In the genomic region with DNA sequence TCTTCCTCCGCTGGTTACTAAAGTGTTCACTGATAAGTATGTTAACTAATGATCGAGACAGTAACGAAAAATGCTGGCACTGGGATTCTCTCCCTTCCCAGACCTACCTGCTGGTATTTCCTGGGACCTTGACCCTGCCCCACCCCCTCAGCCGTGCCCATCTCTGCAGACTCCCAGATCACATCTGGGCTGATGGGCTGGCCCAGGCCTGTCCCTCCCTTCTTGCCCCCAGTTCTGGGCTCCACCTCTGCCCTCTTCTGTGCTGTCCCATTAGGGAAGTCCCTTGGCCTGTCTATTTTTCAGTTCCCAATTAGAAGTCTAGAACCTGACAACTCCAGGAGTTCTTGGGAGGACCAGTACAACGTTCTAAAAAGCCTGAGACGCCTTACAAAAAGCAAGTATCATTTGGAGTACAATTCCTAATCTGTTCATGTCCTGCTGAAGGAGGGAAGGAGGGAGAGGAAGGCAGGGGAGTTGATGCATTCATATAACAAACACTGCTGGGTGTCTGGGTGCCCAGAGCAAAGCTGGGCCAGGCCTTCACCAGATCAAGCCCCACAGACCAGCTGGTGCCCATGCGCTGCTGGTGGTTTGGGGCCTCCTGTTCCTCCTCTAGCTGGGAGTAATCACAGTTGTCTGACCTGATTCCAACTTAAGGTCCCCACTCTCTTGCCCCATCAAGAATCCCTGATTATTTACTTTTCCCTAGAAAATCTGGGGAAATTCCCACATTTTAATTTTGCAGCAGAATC, we compare ENCODE assay signal across 9 cellular contexts. TPM values are rescaled to one million over a fixed set of nuclear protein-coding genes. Genes with fewer than 3 reads are reported as not detected.
DNase-seq lines count a peak whose midpoint lies in the region; ATAC-seq and TF ChIP-seq lines count a peak whose summit lies in the region.
"Had no signal": no experiment of that assay in that cellular context is flagged by ENCODE, and none has a peak within 500 bp of the region (broad histone marks: within the 10 kb centered on the region; RNA-seq: fewer than 3 reads in every experiment).

No MANE protein-coding gene starts in this region.

- H3K4me1 Mint-ChIP-seq in activated CD4-positive, alpha-beta T cell treated with anti-CD3 and anti-CD28 coated beads, Interleukin-2, amount 10 ng/mL, durations not matched to agents 24 days and 14 days = peaks cover 11% of the 10 kb centered on the region
- peaks cover 22 to 38% of the 10 kb centered on the region in 2 donors for H3K4me1 Mint-ChIP-seq in stimulated activated naive B cell treated with anti-CD40 and anti-IgM and Interleukin-4, amounts not matched to agents 10 μg/mL and 1 μg/mL and 100 μg/mL, for 72 hours
- H3K4me1 Mint-ChIP-seq in H9 = peaks cover 5 to 14% of the 10 kb centered on the region in 2 experiments

- H2BK120ac ChIP-seq in H9 (ENCODE audit: low read depth, low read length, poor library complexity, severe bottlenecking) = no peak overlapping the region

- H3K56ac ChIP-seq in H9 (ENCODE audit: insufficient read length, low read depth, low read length) = no peak overlapping the region

- no peak overlapping the region for H3K23ac ChIP-seq in H9 (ENCODE audit: insufficient read length, low read depth, low read length)

- H3K9me3 ChIP-seq in PC-9 (ENCODE audit: insufficient read depth, low read depth) (no peaks in the 10 kb centered on the region), right cardiac atrium (ENCODE audit: control insufficient read depth, low read length) (no peaks in the 10 kb centered on the region), H9 (ENCODE audit: control insufficient read depth, low read depth, low read length) (no peaks in the 10 kb centered on the region)

- no peak overlapping the region for H2BK20ac ChIP-seq in H9 (ENCODE audit: low read depth, low read length, poor library complexity, severe bottlenecking)

- DNase-seq in activated CD4-positive, alpha-beta T cell treated with anti-CD3 and anti-CD28 coated beads, Interleukin-2, amount 10 ng/mL, durations not matched to agents 24 days and 14 days = no peak
- no peak for DNase-seq in activated CD4-positive, alpha-beta T cell treated with anti-CD3 and anti-CD28 coated beads, Interleukin-2, amount 50 U/mL, for 1 hour
- DNase-seq in PC-9 = no peak
- DNase-seq in right cardiac atrium = no peak
- DNase-seq in stimulated activated naive B cell treated with anti-CD40 and anti-IgM and Interleukin-4, amounts not matched to agents 10 μg/mL and 1 μg/mL and 100 μg/mL, for 72 hours = no peak
- DNase-seq in H9 = no peak
- DNase-seq in NOMO-1 (lab: John Stamatoyannopoulos, UW; ENCODE audit: unreplicated experiment in 2 of 2) = no peak
- DNase-seq: NCI-H2029 treated with DMSO at 0.1 percent for 48 hours had no signal

- H4K8ac ChIP-seq in H9 (replicated peaks; ENCODE audit: insufficient read length, low read depth, low read length) = no peak overlapping the region

- H2BK15ac ChIP-seq in H9 (ENCODE audit: low read depth, low read length) = no peak overlapping the region

- H3K27me3 ChIP-seq in PC-9 (ENCODE audit: insufficient read depth, low read depth) = no peaks in the 10 kb centered on the region
- no peaks in the 10 kb centered on the region for H3K27me3 ChIP-seq in right cardiac atrium (ENCODE audit: control insufficient read depth, insufficient read depth)
- H3K27me3 ChIP-seq in H9 (ENCODE audit: insufficient read depth, low read length) = no peaks in the 10 kb centered on the region

- H4K91ac ChIP-seq in H9 (ENCODE audit: insufficient read length, low read depth, low read length) = no peak overlapping the region

- ATAC-seq in right cardiac atrium = no peak
- peak; percentile 65 to 67 for ATAC-seq in stimulated activated naive B cell treated with anti-CD40 and anti-IgM and Interleukin-4, amounts not matched to agents 10 μg/mL and 1 μg/mL and 100 μg/mL, for 72 hours (replicated peaks)
- no peak for ATAC-seq in GM21528 (IDR thresholded peaks at IDR 0.05; ENCODE audit: low FRiP score, unreplicated experiment)

- H3F3A ChIP-seq in PC-9 (ENCODE audit: insufficient read depth, low read depth) = peaks cover 23% of the 10 kb centered on the region; the same call in 1 of the 2 replicates

- no peak overlapping the region for H3K4ac ChIP-seq in H9 (ENCODE audit: low read depth, low read length)

- H3K4me3 ChIP-seq in PC-9 (0 out of 2 replicates have a peak overlapping the region, but pooled peaks have one; percentile 20), right cardiac atrium (ENCODE audit: low read length) (no peak overlapping the region)

- POLR2A ChIA-PET in PC-9 (lab: Charles Lee; ENCODE audit: unreplicated experiment) = no interaction called here

- no peak overlapping the region for H3K4me3 Mint-ChIP-seq in activated CD4-positive, alpha-beta T cell treated with anti-CD3 and anti-CD28 coated beads, Interleukin-2, amount 10 ng/mL, durations not matched to agents 24 days and 14 days
- H3K4me3 Mint-ChIP-seq in stimulated activated naive B cell treated with anti-CD40 and anti-IgM and Interleukin-4, amounts not matched to agents 10 μg/mL and 1 μg/mL and 100 μg/mL, for 72 hours = peak overlapping the region in 1 of 2 donors; percentile 1
- no peak overlapping the region for H3K4me3 Mint-ChIP-seq in H9

- H3K4me2 ChIP-seq in PC-9 = peak overlapping the region; percentile 66
- no peak overlapping the region for H3K4me2 ChIP-seq in H9 (ENCODE audit: insufficient read depth, insufficient read length, low read length)

- no peak overlapping the region for H3T11ph ChIP-seq in H9 (ENCODE audit: low read length)

- H3K27me3 Mint-ChIP-seq in activated CD4-positive, alpha-beta T cell treated with anti-CD3 and anti-CD28 coated beads, Interleukin-2, amount 10 ng/mL, durations not matched to agents 24 days and 14 days = peaks cover 8% of the 10 kb centered on the region
- H3K27me3 Mint-ChIP-seq in stimulated activated naive B cell treated with anti-CD40 and anti-IgM and Interleukin-4, amounts not matched to agents 10 μg/mL and 1 μg/mL and 100 μg/mL, for 72 hours = no peaks in the 10 kb centered on the region
- H3K27me3 Mint-ChIP-seq in H9 (ENCODE audit: low read depth) = peaks cover 19% of the 10 kb centered on the region

- intact Hi-C loops in activated CD4-positive, alpha-beta T cell treated with anti-CD3 and anti-CD28 coated beads, Interleukin-2, amount 10 ng/mL, durations not matched to agents 24 days and 14 days (cut with micrococcal nuclease) = no loop called here
- intact Hi-C loops in PC-9 (cut with micrococcal nuclease; ENCODE audit: unreplicated experiment) = no loop called here
- intact Hi-C loops in right cardiac atrium (cut with DNase I) = loop anchor here in 1 of 4 donors (10.0 kb wide), 1 partner anchor 83 kb away; no protein-coding TSS in a partner anchor

- no peaks in the 10 kb centered on the region for H3K36me3 Mint-ChIP-seq in activated CD4-positive, alpha-beta T cell treated with anti-CD3 and anti-CD28 coated beads, Interleukin-2, amount 10 ng/mL, durations not matched to agents 24 days and 14 days (ENCODE audit: low read depth)
- H3K36me3 Mint-ChIP-seq in stimulated activated naive B cell treated with anti-CD40 and anti-IgM and Interleukin-4, amounts not matched to agents 10 μg/mL and 1 μg/mL and 100 μg/mL, for 72 hours = no peaks in the 10 kb centered on the region
- peaks cover 2 to 17% (median 2%) of the 10 kb centered on the region in 3 experiments; a peak in 2 of 7 replicates for H3K36me3 Mint-ChIP-seq in H9 (ENCODE audit: insufficient read depth in 1 of 3, low read depth in 3 of 3)

- H3K27ac ChIP-seq in PC-9 (peak overlapping the region; percentile 88), right cardiac atrium (ENCODE audit: low read length) (peak overlapping the region; percentile 19), H9 (ENCODE audit: insufficient read length, low read depth, low read length) (no peak overlapping the region)

- H3K79me1 ChIP-seq in H9 (ENCODE audit: insufficient read depth, low read depth, low read length, poor library complexity, severe bottlenecking) = no peaks in the 10 kb centered on the region

- no peak overlapping the region for H2BK5ac ChIP-seq in H9 (ENCODE audit: insufficient read length, low read length)

- no peak overlapping the region for H4K5ac ChIP-seq in H9 (ENCODE audit: insufficient read length, low read depth, low read length)

- no peaks in the 10 kb centered on the region for H3K36me3 ChIP-seq in PC-9 (ENCODE audit: low read depth)

- no peaks in the 10 kb centered on the region for H3K9me3 Mint-ChIP-seq in activated CD4-positive, alpha-beta T cell treated with anti-CD3 and anti-CD28 coated beads, Interleukin-2, amount 10 ng/mL, durations not matched to agents 24 days and 14 days
- no peaks in the 10 kb centered on the region for H3K9me3 Mint-ChIP-seq in stimulated activated naive B cell treated with anti-CD40 and anti-IgM and Interleukin-4, amounts not matched to agents 10 μg/mL and 1 μg/mL and 100 μg/mL, for 72 hours
- H3K9me3 Mint-ChIP-seq in H9 = no peaks in the 10 kb centered on the region

- H3K4me1 ChIP-seq in PC-9 (replicated peaks; ENCODE audit: insufficient read depth) (peaks cover 52% of the 10 kb centered on the region), right cardiac atrium (ENCODE audit: control insufficient read depth, insufficient read depth, low read length) (peaks cover 17% of the 10 kb centered on the region), H9 (ENCODE audit: insufficient read depth, low read length) (no peaks in the 10 kb centered on the region)

- peak overlapping the region; percentile 34 for H3K27ac Mint-ChIP-seq in activated CD4-positive, alpha-beta T cell treated with anti-CD3 and anti-CD28 coated beads, Interleukin-2, amount 10 ng/mL, durations not matched to agents 24 days and 14 days
- H3K27ac Mint-ChIP-seq in stimulated activated naive B cell treated with anti-CD40 and anti-IgM and Interleukin-4, amounts not matched to agents 10 μg/mL and 1 μg/mL and 100 μg/mL, for 72 hours = peak overlapping the region; percentile 7
- H3K27ac Mint-ChIP-seq in H9 = no peak overlapping the region; a peak in 1 of 7 replicates

- no peaks in the 10 kb centered on the region for H3K79me2 ChIP-seq in PC-9 (ENCODE audit: low read depth)
- H3K79me2 ChIP-seq in H9 (ENCODE audit: insufficient read depth, low read length) = no peaks in the 10 kb centered on the region

- H4K20me1 ChIP-seq in PC-9 (ENCODE audit: insufficient read depth) (no peaks in the 10 kb centered on the region), H9 (ENCODE audit: control insufficient read depth, insufficient read depth, insufficient read length) (no peaks in the 10 kb centered on the region)

- TF ChIP-seq CTCF in PC-9 (conservative IDR thresholded peaks at IDR 0.05) = no peak
- no peak for TF ChIP-seq CTCF in H9 (conservative IDR thresholded peaks at IDR 0.05)

- BruUV-seq in PC-9 (replicated peaks; lab: Mats Ljungman, UMichigan) = TSS peak; percentile 30

- no peak overlapping the region for H2AK5ac ChIP-seq in H9 (ENCODE audit: insufficient read length, low read length)

- peak overlapping the region; percentile 71; the same call in 1 of the 2 replicates for H2AFZ ChIP-seq in PC-9
- H2AFZ ChIP-seq in H9 (ENCODE audit: low read length) = no peak overlapping the region

- H3K9me2 ChIP-seq in PC-9 (ENCODE audit: insufficient read depth) = no peaks in the 10 kb centered on the region

- no peaks in the 10 kb centered on the region for H3K23me2 ChIP-seq in H9 (ENCODE audit: insufficient read length, low read depth, low read length, poor library complexity, severe bottlenecking)

- WGBS in right cardiac atrium = 51% methylated on average over 7 of the region's 7 CpGs
- no CpG with 5 or more reads among the region's 7 CpGs for WGBS in H9 (ENCODE audit: extremely low coverage, insufficient read length, low lambda C conversion rate)

- H3K14ac ChIP-seq in H9 (ENCODE audit: insufficient read depth, low read length) = no peak overlapping the region

- H3K18ac ChIP-seq in H9 (ENCODE audit: insufficient read length, low read depth, low read length) = no peak overlapping the region

- no peak overlapping the region for H2BK12ac ChIP-seq in H9 (ENCODE audit: insufficient read length, low read depth, low read length)

- CTCF ChIA-PET in PC-9 (lab: Charles Lee) = no interaction called here

- no peak overlapping the region for H3K9ac ChIP-seq in H9 (ENCODE audit: extremely low read depth, insufficient read length, low read length)

RNA-seq across cellular contexts. Expression of gene NEURL1B, which starts 47.1 kb away (rescaled TPM):
- total RNA-seq in activated CD4-positive, alpha-beta T cell treated with anti-CD3 and anti-CD28 coated beads, Interleukin-2, amount 10 ng/mL, durations not matched to agents 24 days and 14 days = 0.05 and 0.31 TPM in 2 replicates
- 14.3 and 20.4 TPM in 2 replicates for total RNA-seq in PC-9 (2021)
- 10 to 100 TPM; 13.2 to 23.1 (median 18.1) TPM for total RNA-seq in right cardiac atrium
- 16.7 TPM for polyA plus RNA-seq in right cardiac atrium
- 3.6 TPM in 2 replicates for total RNA-seq in H9 (2021)

Comparison
In these comparisons a context has a peak if more than half of its experiments do, and no peak if none do; other contexts are left out.
1. H3K27ac Mint-ChIP-seq: peak in activated CD4-positive, alpha-beta T cell treated with anti-CD3 and anti-CD28 coated beads, Interleukin-2, amount 10 ng/mL, durations not matched to agents 24 days and 14 days (single experiment) and stimulated activated naive B cell treated with anti-CD40 and anti-IgM and Interleukin-4, amounts not matched to agents 10 μg/mL and 1 μg/mL and 100 μg/mL, for 72 hours (single experiment); none in H9 (0 of 3).
2. ATAC-seq: peak in stimulated activated naive B cell treated with anti-CD40 and anti-IgM and Interleukin-4, amounts not matched to agents 10 μg/mL and 1 μg/mL and 100 μg/mL, for 72 hours (2 of 2); none in right cardiac atrium (0 of 2) and GM21528 (single experiment).